In genomic region chr1:231432996-231433395, GRCh38 we compare ENCODE assay signal across 35 cellular contexts.
"Had no signal": no experiment of that assay in that cellular context is flagged by ENCODE, and none has a peak within 500 bp of the region (broad histone marks: within the 10 kb centered on the region; RNA-seq: fewer than 3 reads in every experiment).

No MANE protein-coding gene starts in this region.

- H3K4me3 ChIP-seq: MG63 had no signal

- H3K36me3 ChIP-seq: MG63 had no signal

- H3K9me3 ChIP-seq: MG63 had no signal

- DNase-seq: Karpas-422, Kasumi-1, MG63, MM.1S, MV-4-11, NCI-H1048, NCI-H1092, NCI-H1092 treated with DMSO at 0.1 percent for 48 hours, NCI-H1105, NCI-H1105 treated with DMSO at 0.1 percent for 48 hours, NCI-H1417, NCI-H1417 treated with DMSO at 0.1 percent for 48 hours, NCI-H1436, NCI-H1436 treated with DMSO at 0.1 percent for 48 hours, NCI-H146, NCI-H1694, NCI-H1694 treated with DMSO at 0.1 percent for 48 hours, NCI-H187, NCI-H187 treated with DMSO at 0.1 percent for 48 hours, NCI-H1930, NCI-H2029, NCI-H2029 treated with DMSO at 0.1 percent for 48 hours, NCI-H2081, NCI-H2081 treated with DMSO at 0.1 percent for 48 hours, NCI-H2107, NCI-H2171, NCI-H2171 treated with DMSO at 0.1 percent for 48 hours, NCI-H2227 treated with DMSO at 0.1 percent for 48 hours, NCI-H226, NCI-H345, NCI-H446, NCI-H446 treated with DMSO at 0.1 percent for 48 hours, NCI-H510A, NCI-H510A treated with DMSO at 0.1 percent for 48 hours, NCI-H524 had no signal

- H3K27me3 ChIP-seq: MG63 had no signal
